ENCODE assay signal across 17 cellular contexts in genomic region chr1:206923961-206924548, GRCh38. TPM values are rescaled to one million over a fixed set of nuclear protein-coding genes. Genes with fewer than 3 reads are reported as not detected.
DNase-seq lines count a peak whose midpoint lies in the region; ATAC-seq and TF ChIP-seq lines count a peak whose summit lies in the region.
"Had no signal": no experiment of that assay in that cellular context is flagged by ENCODE, and none has a peak within 500 bp of the region (broad histone marks: within the 10 kb centered on the region; RNA-seq: fewer than 3 reads in every experiment).

No MANE protein-coding gene starts in this region.

- WGBS in IMR-90 (ENCODE audit: extremely low coverage in 2 of 2, insufficient read length in 1 of 2), 2 experiments, result 86% methylated on average over 2 of the region's 3 CpGs; no CpG with 5 or more reads in 1 of the 2 experiments
- WGBS in thymus, result 98% methylated on average over 3 of the region's 3 CpGs

- peaks cover 6% of the 10 kb centered on the region; the same call in 1 of the 2 replicates for H3K27me3 ChIP-seq in IMR-90 (ENCODE audit: control insufficient read depth, insufficient read depth, low read length)
- no peaks in the 10 kb centered on the region for H3K27me3 ChIP-seq in thymus (ENCODE audit: control insufficient read depth, insufficient read depth)

- dilution Hi-C loops in IMR-90 (cut with HindIII; ENCODE audit: low sequenced_read_pairs, unreplicated experiment), result no loop called here

- no peak for TF ChIP-seq POLR2A in IMR-90 (IDR thresholded peaks at IDR 0.05; ENCODE audit: low read depth, low read length)

- TF ChIP-seq CTCF in GM12864 (IDR thresholded peaks at IDR 0.05; ENCODE audit: low read depth, low read length, missing control alignments), result no peak
- no peak for TF ChIP-seq CTCF in IMR-90 (conservative IDR thresholded peaks at IDR 0.05; ENCODE audit: low read depth, low read length)
- no peak for TF ChIP-seq CTCF in foreskin fibroblast (IDR thresholded peaks at IDR 0.05; ENCODE audit: low read depth, low read length)

- peak overlapping the region; percentile 3; the same call in 1 of the 2 replicates for H3K4ac ChIP-seq in IMR-90 (ENCODE audit: low read depth, low read length)

- H3K23ac ChIP-seq in IMR-90 (ENCODE audit: low read depth, low read length), result no peak overlapping the region

- no peak overlapping the region for H2AFZ ChIP-seq in IMR-90 (replicated peaks; ENCODE audit: low read length, poor library complexity)

- no peak overlapping the region for H3K4me2 ChIP-seq in IMR-90 (ENCODE audit: low read depth, low read length)
- H3K4me2 ChIP-seq: KMS-11 had no signal

- no peak overlapping the region for H3K56ac ChIP-seq in IMR-90 (ENCODE audit: extremely low read depth, insufficient read depth, low read length)

- peaks cover 12% of the 10 kb centered on the region for H3K9me1 ChIP-seq in IMR-90 (ENCODE audit: insufficient read depth, low read length)

- peak overlapping the region; percentile 83 for H2BK5ac ChIP-seq in IMR-90 (ENCODE audit: low read depth, low read length, poor library complexity, severe bottlenecking)

- no peak overlapping the region for H3K9ac ChIP-seq in IMR-90 (ENCODE audit: low read depth, low read length)
- H3K9ac ChIP-seq: KMS-11 had no signal

- no TSS peak for BruUV-seq in IMR-90 (replicated peaks; lab: Mats Ljungman, UMichigan)

- H4K91ac ChIP-seq in IMR-90 (ENCODE audit: insufficient read depth, low read depth, low read length), result no peak overlapping the region

- H4K20me1 ChIP-seq in IMR-90 (ENCODE audit: insufficient read depth, low read length), result no peaks in the 10 kb centered on the region

- no peak overlapping the region for H3K27ac ChIP-seq in IMR-90 (ENCODE audit: insufficient read depth, low read length)
- H3K27ac ChIP-seq in thymus (ENCODE audit: low read depth), result peak overlapping the region; percentile 99
- H3K27ac ChIP-seq: KMS-11 had no signal

- peak overlapping the region; percentile 71 for H3K4me3 ChIP-seq in GM12864 (ENCODE audit: low read depth, low read length)
- H3K4me3 ChIP-seq in IMR-90 (ENCODE audit: insufficient read depth, low read depth, low read length), result no peak overlapping the region
- H3K4me3 ChIP-seq in thymus (ENCODE audit: low read length), result no peak overlapping the region
- H3K4me3 ChIP-seq in foreskin fibroblast (ENCODE audit: low read depth in 1 of 2, low read length in 2 of 2), result no peak overlapping the region

- H2BK15ac ChIP-seq in IMR-90 (ENCODE audit: low read depth, low read length), result no peak overlapping the region

- no peaks in the 10 kb centered on the region for H3K36me3 ChIP-seq in IMR-90 (ENCODE audit: control insufficient read depth, insufficient read depth, low read length)
- H3K36me3 ChIP-seq in thymus (ENCODE audit: control insufficient read depth, insufficient read depth), result no peaks in the 10 kb centered on the region

- intact Hi-C loops in IMR-90 (cut with micrococcal nuclease), result no loop called here

- H2AK9ac ChIP-seq in IMR-90 (replicated peaks; ENCODE audit: low read depth, low read length, poor library complexity), result no peak overlapping the region

- no peak for DNase-seq in GM12864 (ENCODE audit: low read depth)
- no peak for DNase-seq in IMR-90
- DNase-seq in glomerular visceral epithelial cell (ENCODE audit: extremely low spot score), result peak; percentile 8
- no peak for DNase-seq in foreskin fibroblast
- DNase-seq in NCI-H1105 (lab: John Stamatoyannopoulos, UW), result no peak
- no peak for DNase-seq in middle frontal gyrus (ENCODE audit: extremely low spot score, low spot score)
- DNase-seq: activated CD4-positive, alpha-beta T cell treated with anti-CD3 and anti-CD28 coated beads for 4 hours; activated CD8-positive, alpha-beta memory T cell treated with anti-CD3 and anti-CD28 coated beads, Interleukin-2, amount 50 U/mL, for 48 hours; left colon; NCI-H1417 treated with DMSO at 0.1 percent for 48 hours; NCI-H345; T-helper 9 cell had no signal

- CTCF ChIA-PET in IMR-90 (lab: Yijun Ruan, JAX), result no interaction called here

- TF ChIP-seq RAD21 in IMR-90 (IDR thresholded peaks at IDR 0.05; ENCODE audit: low read length), result no peak

- no peaks in the 10 kb centered on the region; a peak in 1 of 4 replicates for H3K79me1 ChIP-seq in IMR-90 (ENCODE audit: low read depth in 1 of 2, low read length in 2 of 2)

- ATAC-seq in IMR-90 (ENCODE audit: low read depth), result no peak
- ATAC-seq: left colon had no signal

- H4K8ac ChIP-seq in IMR-90 (ENCODE audit: low read depth in 2 of 2, low read length in 2 of 2), result no peak overlapping the region

- POLR2A ChIA-PET in IMR-90 (lab: Charles Lee; ENCODE audit: unreplicated experiment), result no interaction called here

- H2BK20ac ChIP-seq in IMR-90 (ENCODE audit: low read depth, low read length), result no peak overlapping the region

- H3K9me3 ChIP-seq in IMR-90 (ENCODE audit: control insufficient read depth, insufficient read depth, low read length) (no peaks in the 10 kb centered on the region), thymus (ENCODE audit: control insufficient read depth) (no peaks in the 10 kb centered on the region)

- H3K4me1 ChIP-seq in IMR-90 (ENCODE audit: control insufficient read depth, insufficient read depth, low read length) (no peaks in the 10 kb centered on the region; the same call in 1 of the 2 replicates), thymus (ENCODE audit: control insufficient read depth, insufficient read depth, low read length) (peaks cover 33% of the 10 kb centered on the region)

- no peak overlapping the region for H2BK120ac ChIP-seq in IMR-90 (ENCODE audit: low read depth, low read length)

- H4K5ac ChIP-seq in IMR-90 (ENCODE audit: low read depth, low read length), result no peak overlapping the region

- no peak overlapping the region for H3K18ac ChIP-seq in IMR-90 (ENCODE audit: low read depth, low read length)

- H3K14ac ChIP-seq in IMR-90 (replicated peaks; ENCODE audit: low read depth, low read length), result peak overlapping the region; percentile 68

- in situ Hi-C loops in IMR-90 (cut with MboI; ENCODE audit: low sequenced_read_pairs), result no loop called here

- H2AK5ac ChIP-seq in IMR-90 (ENCODE audit: low read depth, low read length), result peak overlapping the region; percentile 54; the same call in 1 of the 2 replicates

TF ChIP-seq in IMR-90, 13 proteins besides CTCF, POLR2A, EP300 and RAD21:
- no peak for TF ChIP-seq MXI1 (IDR thresholded peaks at IDR 0.05; ENCODE audit: borderline replicate concordance, low read depth, low read length)
- no peak for TF ChIP-seq USF2 (IDR thresholded peaks at IDR 0.05; ENCODE audit: low read depth, low read length)
- no peak for TF ChIP-seq NFE2L2 (IDR thresholded peaks at IDR 0.05; ENCODE audit: low read depth, low read length)
- no peak for TF ChIP-seq ELK1 (IDR thresholded peaks at IDR 0.05; ENCODE audit: borderline replicate concordance, low read depth, low read length)
- TF ChIP-seq MAFK (IDR thresholded peaks at IDR 0.05; ENCODE audit: low read depth, low read length), result no peak
- no peak for TF ChIP-seq RCOR1 (IDR thresholded peaks at IDR 0.05; ENCODE audit: insufficient replicate concordance, low read length)

RNA-seq across cellular contexts. Expression of gene FCMR, which starts 2.3 kb away (rescaled TPM):
- total RNA-seq in IMR-90 (2012; rRNA removed), result not detected in 2 replicates
- polyA plus RNA-seq in IMR-90 (2012; rRNA removed) (0.09 and 0.29 TPM in 2 replicates), thymus (59.0 TPM)
- 0.41 and 0.58 TPM in 2 replicates for polyA plus RNA-seq in IMR-90 (2012; cell fraction: cytosol; rRNA removed)
- polyA plus RNA-seq in IMR-90 (2012; cell fraction: nucleus; rRNA removed; ENCODE audit: low replicate concordance), result 0.17 TPM in 1 of 2 replicates, not detected in the other
- total RNA-seq: progenitor cell of endocrine pancreas had no signal

RNA-seq across cellular contexts. Expression of gene PIGR, which starts 22.2 kb away (rescaled TPM):
- not detected in 2 replicates for total RNA-seq in IMR-90 (2012; rRNA removed)
- polyA plus RNA-seq in IMR-90 (2012; rRNA removed), result not detected in 2 replicates
- not detected in 2 replicates for polyA plus RNA-seq in IMR-90 (2012; cell fraction: cytosol; rRNA removed)
- not detected in 2 replicates for polyA plus RNA-seq in IMR-90 (2012; cell fraction: nucleus; rRNA removed; ENCODE audit: low replicate concordance)
- polyA plus RNA-seq in thymus, result 1.1 TPM
- total RNA-seq: progenitor cell of endocrine pancreas, SK-MEL-5 had no signal
- polyA plus RNA-seq: BJ had no signal

RNA-seq across cellular contexts. Expression of gene IL24, which starts 26.8 kb away (rescaled TPM):
- under 0.01 and 0.18 TPM in 2 replicates for total RNA-seq in IMR-90 (2012; rRNA removed)
- 0.12 and 0.22 TPM in 2 replicates for polyA plus RNA-seq in IMR-90 (2012; rRNA removed)
- 0.04 TPM in 1 of 2 replicates, not detected in the other for polyA plus RNA-seq in IMR-90 (2012; cell fraction: cytosol; rRNA removed)
- polyA plus RNA-seq in IMR-90 (2012; cell fraction: nucleus; rRNA removed; ENCODE audit: low replicate concordance), result 0.05 and 0.34 TPM in 2 replicates
- 0.50 TPM for polyA plus RNA-seq in thymus
- total RNA-seq: left colon, progenitor cell of endocrine pancreas had no signal

RNA-seq across cellular contexts. Expression of gene FCAMR, which starts 46.2 kb away (rescaled TPM):
- total RNA-seq in IMR-90 (2012; rRNA removed), result not detected in 2 replicates
- polyA plus RNA-seq in IMR-90 (2012; rRNA removed) (not detected in 2 replicates), thymus (0.43 TPM)
- polyA plus RNA-seq in IMR-90 (2012; cell fraction: cytosol; rRNA removed), result not detected in 2 replicates
- 0.05 TPM in 1 of 2 replicates, not detected in the other for polyA plus RNA-seq in IMR-90 (2012; cell fraction: nucleus; rRNA removed; ENCODE audit: low replicate concordance)
- total RNA-seq: progenitor cell of endocrine pancreas, SK-MEL-5 had no signal
- polyA plus RNA-seq: BJ had no signal

RNA-seq across cellular contexts. Expression of gene IL20, which starts 58.6 kb away (rescaled TPM):
- total RNA-seq in IMR-90 (2012; rRNA removed), result not detected in 2 replicates
- polyA plus RNA-seq in IMR-90 (2012; rRNA removed) (not detected in 2 replicates), thymus (0.66 TPM)
- not detected in 2 replicates for polyA plus RNA-seq in IMR-90 (2012; cell fraction: cytosol; rRNA removed)
- 0.11 TPM in 1 of 2 replicates, not detected in the other for polyA plus RNA-seq in IMR-90 (2012; cell fraction: nucleus; rRNA removed; ENCODE audit: low replicate concordance)
- total RNA-seq: left colon, progenitor cell of endocrine pancreas, SK-MEL-5 had no signal
- polyA plus RNA-seq: BJ had no signal

Comparison
In these comparisons a context has a peak if more than half of its experiments do, and no peak if none do; other contexts are left out.
1. RNA of gene FCMR, which starts 2.3 kb away (polyA plus RNA-seq): 59.0 TPM in thymus (single experiment); 0.09 to 0.58 TPM in IMR-90; every median in the first group is over 10 times any median in the second.